In the genomic region with DNA sequence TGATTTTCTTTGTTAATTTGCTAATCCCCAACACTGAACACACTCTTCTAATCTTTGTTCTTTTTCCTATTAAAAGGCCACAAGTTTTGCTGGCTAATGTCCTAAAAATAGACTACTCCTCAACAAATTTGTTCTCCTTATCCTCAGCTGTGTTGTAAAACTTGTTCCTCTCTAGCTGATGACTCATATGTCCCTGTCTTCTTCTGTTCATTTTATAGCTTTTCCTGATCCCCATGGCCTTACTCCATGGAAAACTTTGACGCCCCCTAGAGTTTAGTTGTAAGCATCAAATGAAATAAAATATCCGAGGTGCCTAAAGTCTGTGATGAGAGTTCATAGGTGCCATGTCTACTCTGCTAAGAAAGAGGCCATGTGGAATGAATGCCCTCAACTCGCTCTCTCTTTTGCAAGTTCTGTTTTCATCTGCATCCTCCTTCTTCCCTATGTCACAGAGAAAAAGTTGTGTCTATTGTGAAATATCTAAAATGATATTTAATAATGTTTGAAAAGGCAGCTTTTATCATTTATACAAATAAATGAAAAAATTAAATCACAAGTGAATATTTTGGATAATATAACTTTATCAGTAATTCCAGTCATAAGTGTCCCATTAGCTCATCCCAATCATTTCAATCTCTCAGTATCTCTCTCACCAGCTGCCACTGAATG, we compare ENCODE assay signal across 11 cellular contexts.
DNase-seq lines count a peak whose midpoint lies in the region; ATAC-seq and TF ChIP-seq lines count a peak whose summit lies in the region.
"Had no signal": no experiment of that assay in that cellular context is flagged by ENCODE, and none has a peak within 500 bp of the region (broad histone marks: within the 10 kb centered on the region; RNA-seq: fewer than 3 reads in every experiment).

No MANE protein-coding gene starts in this region.

- no peak for TF ChIP-seq POLR2A in uterus (IDR thresholded peaks at IDR 0.05)

- TF ChIP-seq CTCF in hepatocyte (IDR thresholded peaks at IDR 0.05; ENCODE audit: poor library complexity) (peak; percentile 51), uterus (IDR thresholded peaks at IDR 0.05) (peak in 3 of 4 experiments; percentile 6 to 34 (median 12))

- intact Hi-C loops in uterus (cut with DNase I; ENCODE audit: low total_unique reads), result no loop called here

- H3K4me3 ChIP-seq in hepatocyte (no peak overlapping the region), uterus (no peak overlapping the region)

- no peak overlapping the region for H2AFZ ChIP-seq in hepatocyte

- WGBS in hepatocyte (ENCODE audit: low lambda C conversion rate, missing lambda C conversion rate), result 44% methylated on average over 3 of the region's 3 CpGs

- no peaks in the 10 kb centered on the region for H3K4me1 ChIP-seq in hepatocyte (ENCODE audit: insufficient read depth)
- no peaks in the 10 kb centered on the region for H3K4me1 ChIP-seq in uterus
- H3K4me1 ChIP-seq: Caco-2 had no signal

- H3K9me3 ChIP-seq in hepatocyte (ENCODE audit: low read depth) (no peaks in the 10 kb centered on the region), uterus (no peaks in the 10 kb centered on the region)
- H3K9me3 ChIP-seq: Caco-2 had no signal

- H3K4me2 ChIP-seq in hepatocyte, result no peak overlapping the region

- H3K27me3 ChIP-seq in hepatocyte (no peaks in the 10 kb centered on the region), uterus (no peaks in the 10 kb centered on the region)

- H4K20me1 ChIP-seq in hepatocyte (ENCODE audit: insufficient read depth, poor library complexity, severe bottlenecking), result no peaks in the 10 kb centered on the region

- H3K9me2 ChIP-seq in hepatocyte (replicated peaks; ENCODE audit: insufficient read depth), result no peaks in the 10 kb centered on the region

- DNase-seq in SIG-M5 treated with dmso at 0.1 percent for 504 hours (lab: John Stamatoyannopoulos, UW; ENCODE audit: unreplicated experiment) (peak; percentile 55), SIG-M5 (lab: John Stamatoyannopoulos, UW) (no peak), hepatocyte (ENCODE audit: low spot score) (peak; percentile 71), uterus (no peak), RPMI8226 (no peak)
- DNase-seq: activated naive CD4-positive, alpha-beta T cell treated with Interleukin-2 at 50 U/mL for 16 hours; stimulated activated CD4-positive, alpha-beta T cell treated with anti-CD3 and anti-CD28 coated beads, Interleukin-12 subunit alpha, Interleukin-12 subunit beta, amount 100 ng/mL, for 4 hours had no signal

- ATAC-seq in SK-N-SH treated with all-trans-retinoic acid at 6 μM for 48 hours, result peak; percentile 41; the same call in 2 of the 3 replicates
- no peak for ATAC-seq in GM21737 (IDR thresholded peaks at IDR 0.05; ENCODE audit: unreplicated experiment)
- ATAC-seq in HG02678 (IDR thresholded peaks at IDR 0.05; ENCODE audit: unreplicated experiment), result no peak

- H3K36me3 ChIP-seq in hepatocyte (replicated peaks; ENCODE audit: insufficient read depth, low read depth) (no peaks in the 10 kb centered on the region), uterus (no peaks in the 10 kb centered on the region)

- no peaks in the 10 kb centered on the region for H3K79me2 ChIP-seq in hepatocyte

- H3K27ac ChIP-seq in hepatocyte, result peak overlapping the region; percentile 42
- H3K27ac ChIP-seq in uterus, result no peak overlapping the region

TF ChIP-seq in SK-N-SH treated with all-trans-retinoic acid at 6 μM for 48 hours, 23 proteins besides CTCF, POLR2A, EP300 and RAD21:
- TF ChIP-seq, protein P1, sequence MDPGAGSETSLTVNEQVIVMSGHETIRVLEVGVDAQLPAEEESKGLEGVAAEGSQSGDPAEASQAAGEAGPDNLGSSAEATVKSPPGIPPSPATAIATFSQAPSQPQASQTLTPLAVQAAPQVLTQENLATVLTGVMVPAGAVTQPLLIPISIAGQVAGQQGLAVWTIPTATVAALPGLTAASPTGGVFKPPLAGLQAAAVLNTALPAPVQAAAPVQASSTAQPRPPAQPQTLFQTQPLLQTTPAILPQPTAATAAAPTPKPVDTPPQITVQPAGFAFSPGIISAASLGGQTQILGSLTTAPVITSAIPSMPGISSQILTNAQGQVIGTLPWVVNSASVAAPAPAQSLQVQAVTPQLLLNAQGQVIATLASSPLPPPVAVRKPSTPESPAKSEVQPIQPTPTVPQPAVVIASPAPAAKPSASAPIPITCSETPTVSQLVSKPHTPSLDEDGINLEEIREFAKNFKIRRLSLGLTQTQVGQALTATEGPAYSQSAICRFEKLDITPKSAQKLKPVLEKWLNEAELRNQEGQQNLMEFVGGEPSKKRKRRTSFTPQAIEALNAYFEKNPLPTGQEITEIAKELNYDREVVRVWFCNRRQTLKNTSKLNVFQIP (CRISPR knock-in tag; IDR thresholded peaks at IDR 0.05; ENCODE audit: borderline replicate concordance, low read depth), result no peak
- no peak for TF ChIP-seq ESRRG (CRISPR knock-in tag; IDR thresholded peaks at IDR 0.05)
- TF ChIP-seq, protein P2, sequence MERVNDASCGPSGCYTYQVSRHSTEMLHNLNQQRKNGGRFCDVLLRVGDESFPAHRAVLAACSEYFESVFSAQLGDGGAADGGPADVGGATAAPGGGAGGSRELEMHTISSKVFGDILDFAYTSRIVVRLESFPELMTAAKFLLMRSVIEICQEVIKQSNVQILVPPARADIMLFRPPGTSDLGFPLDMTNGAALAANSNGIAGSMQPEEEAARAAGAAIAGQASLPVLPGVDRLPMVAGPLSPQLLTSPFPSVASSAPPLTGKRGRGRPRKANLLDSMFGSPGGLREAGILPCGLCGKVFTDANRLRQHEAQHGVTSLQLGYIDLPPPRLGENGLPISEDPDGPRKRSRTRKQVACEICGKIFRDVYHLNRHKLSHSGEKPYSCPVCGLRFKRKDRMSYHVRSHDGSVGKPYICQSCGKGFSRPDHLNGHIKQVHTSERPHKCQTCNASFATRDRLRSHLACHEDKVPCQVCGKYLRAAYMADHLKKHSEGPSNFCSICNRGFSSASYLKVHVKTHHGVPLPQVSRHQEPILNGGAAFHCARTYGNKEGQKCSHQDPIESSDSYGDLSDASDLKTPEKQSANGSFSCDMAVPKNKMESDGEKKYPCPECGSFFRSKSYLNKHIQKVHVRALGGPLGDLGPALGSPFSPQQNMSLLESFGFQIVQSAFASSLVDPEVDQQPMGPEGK (CRISPR knock-in tag; IDR thresholded peaks at IDR 0.05; ENCODE audit: borderline replicate concordance), result no peak
- no peak for TF ChIP-seq CSDC2 (CRISPR knock-in tag; IDR thresholded peaks at IDR 0.05)
- TF ChIP-seq GLIS3 (CRISPR knock-in tag; IDR thresholded peaks at IDR 0.05), result no peak
- TF ChIP-seq ZFP30 (CRISPR knock-in tag; IDR thresholded peaks at IDR 0.05), result no peak
- no peak for TF ChIP-seq TCF4 (CRISPR knock-in tag; IDR thresholded peaks at IDR 0.05; ENCODE audit: borderline replicate concordance)
- TF ChIP-seq ZFP3 (CRISPR knock-in tag; IDR thresholded peaks at IDR 0.05), result no peak
- TF ChIP-seq SNAI2 (CRISPR knock-in tag; IDR thresholded peaks at IDR 0.05), result no peak
- TF ChIP-seq, protein P3, sequence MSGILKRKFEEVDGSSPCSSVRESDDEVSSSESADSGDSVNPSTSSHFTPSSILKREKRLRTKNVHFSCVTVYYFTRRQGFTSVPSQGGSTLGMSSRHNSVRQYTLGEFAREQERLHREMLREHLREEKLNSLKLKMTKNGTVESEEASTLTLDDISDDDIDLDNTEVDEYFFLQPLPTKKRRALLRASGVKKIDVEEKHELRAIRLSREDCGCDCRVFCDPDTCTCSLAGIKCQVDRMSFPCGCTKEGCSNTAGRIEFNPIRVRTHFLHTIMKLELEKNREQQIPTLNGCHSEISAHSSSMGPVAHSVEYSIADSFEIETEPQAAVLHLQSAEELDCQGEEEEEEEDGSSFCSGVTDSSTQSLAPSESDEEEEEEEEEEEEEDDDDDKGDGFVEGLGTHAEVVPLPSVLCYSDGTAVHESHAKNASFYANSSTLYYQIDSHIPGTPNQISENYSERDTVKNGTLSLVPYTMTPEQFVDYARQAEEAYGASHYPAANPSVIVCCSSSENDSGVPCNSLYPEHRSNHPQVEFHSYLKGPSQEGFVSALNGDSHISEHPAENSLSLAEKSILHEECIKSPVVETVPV (CRISPR knock-in tag; IDR thresholded peaks at IDR 0.05), result no peak
- TF ChIP-seq, protein P4, sequence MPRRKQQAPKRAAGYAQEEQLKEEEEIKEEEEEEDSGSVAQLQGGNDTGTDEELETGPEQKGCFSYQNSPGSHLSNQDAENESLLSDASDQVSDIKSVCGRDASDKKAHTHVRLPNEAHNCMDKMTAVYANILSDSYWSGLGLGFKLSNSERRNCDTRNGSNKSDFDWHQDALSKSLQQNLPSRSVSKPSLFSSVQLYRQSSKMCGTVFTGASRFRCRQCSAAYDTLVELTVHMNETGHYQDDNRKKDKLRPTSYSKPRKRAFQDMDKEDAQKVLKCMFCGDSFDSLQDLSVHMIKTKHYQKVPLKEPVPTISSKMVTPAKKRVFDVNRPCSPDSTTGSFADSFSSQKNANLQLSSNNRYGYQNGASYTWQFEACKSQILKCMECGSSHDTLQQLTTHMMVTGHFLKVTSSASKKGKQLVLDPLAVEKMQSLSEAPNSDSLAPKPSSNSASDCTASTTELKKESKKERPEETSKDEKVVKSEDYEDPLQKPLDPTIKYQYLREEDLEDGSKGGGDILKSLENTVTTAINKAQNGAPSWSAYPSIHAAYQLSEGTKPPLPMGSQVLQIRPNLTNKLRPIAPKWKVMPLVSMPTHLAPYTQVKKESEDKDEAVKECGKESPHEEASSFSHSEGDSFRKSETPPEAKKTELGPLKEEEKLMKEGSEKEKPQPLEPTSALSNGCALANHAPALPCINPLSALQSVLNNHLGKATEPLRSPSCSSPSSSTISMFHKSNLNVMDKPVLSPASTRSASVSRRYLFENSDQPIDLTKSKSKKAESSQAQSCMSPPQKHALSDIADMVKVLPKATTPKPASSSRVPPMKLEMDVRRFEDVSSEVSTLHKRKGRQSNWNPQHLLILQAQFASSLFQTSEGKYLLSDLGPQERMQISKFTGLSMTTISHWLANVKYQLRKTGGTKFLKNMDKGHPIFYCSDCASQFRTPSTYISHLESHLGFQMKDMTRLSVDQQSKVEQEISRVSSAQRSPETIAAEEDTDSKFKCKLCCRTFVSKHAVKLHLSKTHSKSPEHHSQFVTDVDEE (CRISPR knock-in tag; IDR thresholded peaks at IDR 0.05), result no peak
- no peak for TF ChIP-seq ISL1 (CRISPR knock-in tag; IDR thresholded peaks at IDR 0.05)
- no peak for TF ChIP-seq PPARA (CRISPR knock-in tag; IDR thresholded peaks at IDR 0.05; ENCODE audit: borderline replicate concordance)
TF ChIP-seq in SK-N-SH treated with all-trans-retinoic acid at 6 μM for 48 hours: peak in this region for 0.

Comparison
In these comparisons a context has a peak if more than half of its experiments do, and no peak if none do; other contexts are left out.
1. DNase-seq: peak in SIG-M5 treated with dmso at 0.1 percent for 504 hours (single experiment) and hepatocyte (single experiment); none in SIG-M5 (single experiment), uterus (0 of 2) and RPMI8226 (single experiment).